In genomic region chr4:56414135-56414675, GRCh38 we compare ENCODE assay signal across 1 cellular context.
TF ChIP-seq lines count a peak whose summit lies in the region.

No MANE protein-coding gene starts in this region.

TF ChIP-seq in HepG2, 621 proteins besides CTCF, POLR2A, EP300 and RAD21:
- TF ChIP-seq ZKSCAN1 (IDR thresholded peaks at IDR 0.05; ENCODE audit: low read length) (no peak), ARNTL (CRISPR knock-in tag; IDR thresholded peaks at IDR 0.05) (no peak), THAP7 (CRISPR knock-in tag; IDR thresholded peaks at IDR 0.05) (no peak), MTA1 (CRISPR knock-in tag; IDR thresholded peaks at IDR 0.05; ENCODE audit: borderline replicate concordance) (no peak), TRAFD1 (CRISPR knock-in tag; IDR thresholded peaks at IDR 0.05; ENCODE audit: borderline replicate concordance) (no peak), ZNF333 (CRISPR knock-in tag; IDR thresholded peaks at IDR 0.05; ENCODE audit: borderline replicate concordance) (no peak), ATF6 (CRISPR knock-in tag; conservative IDR thresholded peaks at IDR 0.05) (no peak), IKZF4 (CRISPR knock-in tag; IDR thresholded peaks at IDR 0.05; ENCODE audit: borderline replicate concordance, low read depth, not compliant biosample characterization) (no peak), ZNF33A (CRISPR knock-in tag; IDR thresholded peaks at IDR 0.05; ENCODE audit: borderline replicate concordance) (no peak), MIER3 (CRISPR knock-in tag; IDR thresholded peaks at IDR 0.05; ENCODE audit: borderline replicate concordance) (no peak), ZNF543 (CRISPR knock-in tag; IDR thresholded peaks at IDR 0.05) (no peak), ZNF704 (CRISPR knock-in tag; IDR thresholded peaks at IDR 0.05; ENCODE audit: borderline replicate concordance) (no peak), ATF5 (CRISPR knock-in tag; IDR thresholded peaks at IDR 0.05; ENCODE audit: low read depth) (no peak), ELF3 (CRISPR knock-in tag; IDR thresholded peaks at IDR 0.05) (no peak), ATF2 (CRISPR knock-in tag; IDR thresholded peaks at IDR 0.05) (no peak)
